1 cellular context compared by ENCODE assay signal in the genomic region with DNA sequence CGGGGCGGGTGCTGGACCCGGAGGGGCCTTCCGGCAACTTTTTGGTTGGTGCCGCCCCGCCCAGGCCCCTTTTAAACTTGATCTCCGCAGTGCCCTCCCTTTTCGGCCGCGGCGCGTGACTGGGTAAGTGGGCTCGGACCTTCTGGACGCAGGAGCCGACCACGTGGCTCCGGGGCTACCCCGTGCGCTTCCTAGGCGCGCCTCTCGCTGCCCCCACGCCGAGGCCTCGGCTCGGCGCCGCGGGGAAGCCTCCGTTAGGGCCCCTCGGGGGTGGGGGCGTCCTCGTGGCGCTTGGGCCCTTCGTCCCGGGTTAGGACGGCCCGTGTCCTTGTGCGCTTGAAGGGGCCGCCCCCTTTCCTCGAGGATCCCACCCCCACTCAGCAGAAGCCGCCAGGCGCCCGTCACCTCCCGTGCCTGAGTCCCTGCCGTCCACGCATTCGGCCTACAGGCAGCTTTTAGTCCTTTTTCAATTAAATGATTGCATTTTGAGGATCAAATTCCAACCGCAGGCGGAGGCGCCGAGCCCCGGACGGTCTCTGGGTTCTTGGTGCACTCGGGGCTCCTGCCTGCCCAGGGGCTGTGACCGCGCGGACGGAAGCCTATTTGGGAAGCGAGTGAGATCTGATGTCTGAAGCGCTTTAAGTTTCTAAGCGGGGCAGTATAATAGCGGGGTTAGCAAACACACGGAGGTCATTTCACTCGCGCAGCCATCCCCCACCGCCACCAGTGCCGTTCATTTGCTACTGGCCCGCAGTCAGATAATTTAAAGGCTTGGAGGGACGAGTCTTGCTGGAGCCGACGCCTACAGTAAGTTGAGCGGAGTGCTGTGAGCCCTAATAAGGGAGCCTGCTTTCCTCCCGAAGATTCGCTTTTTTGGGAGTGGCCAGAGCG.
TF ChIP-seq lines count a peak whose summit lies in the region.

No MANE protein-coding gene starts in this region.

TF ChIP-seq in HepG2, 621 proteins besides CTCF, POLR2A, EP300 and RAD21 (continued from another document and continues in another):
- TF ChIP-seq, protein P1, sequence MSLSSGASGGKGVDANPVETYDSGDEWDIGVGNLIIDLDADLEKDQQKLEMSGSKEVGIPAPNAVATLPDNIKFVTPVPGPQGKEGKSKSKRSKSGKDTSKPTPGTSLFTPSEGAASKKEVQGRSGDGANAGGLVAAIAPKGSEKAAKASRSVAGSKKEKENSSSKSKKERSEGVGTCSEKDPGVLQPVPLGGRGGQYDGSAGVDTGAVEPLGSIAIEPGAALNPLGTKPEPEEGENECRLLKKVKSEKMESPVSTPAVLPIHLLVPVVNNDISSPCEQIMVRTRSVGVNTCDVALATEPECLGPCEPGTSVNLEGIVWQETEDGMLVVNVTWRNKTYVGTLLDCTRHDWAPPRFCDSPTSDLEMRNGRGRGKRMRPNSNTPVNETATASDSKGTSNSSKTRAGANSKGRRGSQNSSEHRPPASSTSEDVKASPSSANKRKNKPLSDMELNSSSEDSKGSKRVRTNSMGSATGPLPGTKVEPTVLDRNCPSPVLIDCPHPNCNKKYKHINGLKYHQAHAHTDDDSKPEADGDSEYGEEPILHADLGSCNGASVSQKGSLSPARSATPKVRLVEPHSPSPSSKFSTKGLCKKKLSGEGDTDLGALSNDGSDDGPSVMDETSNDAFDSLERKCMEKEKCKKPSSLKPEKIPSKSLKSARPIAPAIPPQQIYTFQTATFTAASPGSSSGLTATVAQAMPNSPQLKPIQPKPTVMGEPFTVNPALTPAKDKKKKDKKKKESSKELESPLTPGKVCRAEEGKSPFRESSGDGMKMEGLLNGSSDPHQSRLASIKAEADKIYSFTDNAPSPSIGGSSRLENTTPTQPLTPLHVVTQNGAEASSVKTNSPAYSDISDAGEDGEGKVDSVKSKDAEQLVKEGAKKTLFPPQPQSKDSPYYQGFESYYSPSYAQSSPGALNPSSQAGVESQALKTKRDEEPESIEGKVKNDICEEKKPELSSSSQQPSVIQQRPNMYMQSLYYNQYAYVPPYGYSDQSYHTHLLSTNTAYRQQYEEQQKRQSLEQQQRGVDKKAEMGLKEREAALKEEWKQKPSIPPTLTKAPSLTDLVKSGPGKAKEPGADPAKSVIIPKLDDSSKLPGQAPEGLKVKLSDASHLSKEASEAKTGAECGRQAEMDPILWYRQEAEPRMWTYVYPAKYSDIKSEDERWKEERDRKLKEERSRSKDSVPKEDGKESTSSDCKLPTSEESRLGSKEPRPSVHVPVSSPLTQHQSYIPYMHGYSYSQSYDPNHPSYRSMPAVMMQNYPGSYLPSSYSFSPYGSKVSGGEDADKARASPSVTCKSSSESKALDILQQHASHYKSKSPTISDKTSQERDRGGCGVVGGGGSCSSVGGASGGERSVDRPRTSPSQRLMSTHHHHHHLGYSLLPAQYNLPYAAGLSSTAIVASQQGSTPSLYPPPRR (CRISPR knock-in tag; IDR thresholded peaks at IDR 0.05; ENCODE audit: borderline replicate concordance): peak; percentile 55; the same call in 1 of the 2 replicates
- TF ChIP-seq NKX3-1 (CRISPR knock-in tag; IDR thresholded peaks at IDR 0.05): peak; percentile 93; the same call in 1 of the 2 replicates
- TF ChIP-seq ZSCAN22 (CRISPR knock-in tag; IDR thresholded peaks at IDR 0.05): 0 out of 2 replicates have a peak, but pooled peaks have one; percentile 53
- no peak for TF ChIP-seq ZBTB1 (CRISPR knock-in tag; IDR thresholded peaks at IDR 0.05; ENCODE audit: borderline replicate concordance)
- TF ChIP-seq, protein P2, sequence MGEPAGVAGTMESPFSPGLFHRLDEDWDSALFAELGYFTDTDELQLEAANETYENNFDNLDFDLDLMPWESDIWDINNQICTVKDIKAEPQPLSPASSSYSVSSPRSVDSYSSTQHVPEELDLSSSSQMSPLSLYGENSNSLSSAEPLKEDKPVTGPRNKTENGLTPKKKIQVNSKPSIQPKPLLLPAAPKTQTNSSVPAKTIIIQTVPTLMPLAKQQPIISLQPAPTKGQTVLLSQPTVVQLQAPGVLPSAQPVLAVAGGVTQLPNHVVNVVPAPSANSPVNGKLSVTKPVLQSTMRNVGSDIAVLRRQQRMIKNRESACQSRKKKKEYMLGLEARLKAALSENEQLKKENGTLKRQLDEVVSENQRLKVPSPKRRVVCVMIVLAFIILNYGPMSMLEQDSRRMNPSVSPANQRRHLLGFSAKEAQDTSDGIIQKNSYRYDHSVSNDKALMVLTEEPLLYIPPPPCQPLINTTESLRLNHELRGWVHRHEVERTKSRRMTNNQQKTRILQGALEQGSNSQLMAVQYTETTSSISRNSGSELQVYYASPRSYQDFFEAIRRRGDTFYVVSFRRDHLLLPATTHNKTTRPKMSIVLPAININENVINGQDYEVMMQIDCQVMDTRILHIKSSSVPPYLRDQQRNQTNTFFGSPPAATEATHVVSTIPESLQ (CRISPR knock-in tag; conservative IDR thresholded peaks at IDR 0.05): 0 out of 2 replicates have a peak, but pooled peaks have one; percentile 43
- no peak for TF ChIP-seq EHMT2 (IDR thresholded peaks at IDR 0.05; ENCODE audit: borderline replicate concordance, low read depth, low read length)
- TF ChIP-seq GFI1 (CRISPR knock-in tag; IDR thresholded peaks at IDR 0.05; ENCODE audit: borderline replicate concordance): peak; percentile 36; the same call in 1 of the 2 replicates
- TF ChIP-seq, protein P3, sequence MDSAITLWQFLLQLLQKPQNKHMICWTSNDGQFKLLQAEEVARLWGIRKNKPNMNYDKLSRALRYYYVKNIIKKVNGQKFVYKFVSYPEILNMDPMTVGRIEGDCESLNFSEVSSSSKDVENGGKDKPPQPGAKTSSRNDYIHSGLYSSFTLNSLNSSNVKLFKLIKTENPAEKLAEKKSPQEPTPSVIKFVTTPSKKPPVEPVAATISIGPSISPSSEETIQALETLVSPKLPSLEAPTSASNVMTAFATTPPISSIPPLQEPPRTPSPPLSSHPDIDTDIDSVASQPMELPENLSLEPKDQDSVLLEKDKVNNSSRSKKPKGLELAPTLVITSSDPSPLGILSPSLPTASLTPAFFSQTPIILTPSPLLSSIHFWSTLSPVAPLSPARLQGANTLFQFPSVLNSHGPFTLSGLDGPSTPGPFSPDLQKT (CRISPR knock-in tag; IDR thresholded peaks at IDR 0.05; ENCODE audit: borderline replicate concordance): 0 out of 2 replicates have a peak, but pooled peaks have one; percentile 8
- TF ChIP-seq, protein P4, sequence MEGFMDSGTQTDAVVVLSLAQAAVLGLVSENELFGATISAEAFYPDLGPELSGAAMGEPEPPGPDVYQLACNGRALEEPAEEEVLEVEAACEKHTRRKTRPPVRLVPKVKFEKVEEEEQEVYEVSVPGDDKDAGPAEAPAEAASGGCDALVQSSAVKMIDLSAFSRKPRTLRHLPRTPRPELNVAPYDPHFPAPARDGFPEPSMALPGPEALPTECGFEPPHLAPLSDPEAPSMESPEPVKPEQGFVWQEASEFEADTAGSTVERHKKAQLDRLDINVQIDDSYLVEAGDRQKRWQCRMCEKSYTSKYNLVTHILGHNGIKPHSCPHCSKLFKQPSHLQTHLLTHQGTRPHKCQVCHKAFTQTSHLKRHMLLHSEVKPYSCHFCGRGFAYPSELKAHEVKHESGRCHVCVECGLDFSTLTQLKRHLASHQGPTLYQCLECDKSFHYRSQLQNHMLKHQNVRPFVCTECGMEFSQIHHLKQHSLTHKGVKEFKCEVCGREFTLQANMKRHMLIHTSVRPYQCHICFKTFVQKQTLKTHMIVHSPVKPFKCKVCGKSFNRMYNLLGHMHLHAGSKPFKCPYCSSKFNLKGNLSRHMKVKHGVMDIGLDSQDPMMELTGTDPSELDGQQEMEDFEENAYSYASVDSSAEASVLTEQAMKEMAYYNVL (CRISPR knock-in tag; IDR thresholded peaks at IDR 0.05; ENCODE audit: borderline replicate concordance): 0 out of 2 replicates have a peak, but pooled peaks have one; percentile 16
- no peak for TF ChIP-seq BORCS8-MEF2B (CRISPR knock-in tag; IDR thresholded peaks at IDR 0.05)
- no peak for TF ChIP-seq NCOA5 (CRISPR knock-in tag; IDR thresholded peaks at IDR 0.05)
- peak; percentile 32; the same call in 1 of the 2 replicates for TF ChIP-seq ZNF33B (CRISPR knock-in tag; IDR thresholded peaks at IDR 0.05)
- TF ChIP-seq, protein P5, sequence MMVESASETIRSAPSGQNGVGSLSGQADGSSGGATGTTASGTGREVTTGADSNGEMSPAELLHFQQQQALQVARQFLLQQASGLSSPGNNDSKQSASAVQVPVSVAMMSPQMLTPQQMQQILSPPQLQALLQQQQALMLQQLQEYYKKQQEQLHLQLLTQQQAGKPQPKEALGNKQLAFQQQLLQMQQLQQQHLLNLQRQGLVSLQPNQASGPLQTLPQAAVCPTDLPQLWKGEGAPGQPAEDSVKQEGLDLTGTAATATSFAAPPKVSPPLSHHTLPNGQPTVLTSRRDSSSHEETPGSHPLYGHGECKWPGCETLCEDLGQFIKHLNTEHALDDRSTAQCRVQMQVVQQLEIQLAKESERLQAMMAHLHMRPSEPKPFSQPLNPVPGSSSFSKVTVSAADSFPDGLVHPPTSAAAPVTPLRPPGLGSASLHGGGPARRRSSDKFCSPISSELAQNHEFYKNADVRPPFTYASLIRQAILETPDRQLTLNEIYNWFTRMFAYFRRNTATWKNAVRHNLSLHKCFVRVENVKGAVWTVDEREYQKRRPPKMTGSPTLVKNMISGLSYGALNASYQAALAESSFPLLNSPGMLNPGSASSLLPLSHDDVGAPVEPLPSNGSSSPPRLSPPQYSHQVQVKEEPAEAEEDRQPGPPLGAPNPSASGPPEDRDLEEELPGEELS (CRISPR knock-in tag; IDR thresholded peaks at IDR 0.05): peak; percentile 37
- TF ChIP-seq ZNF558 (CRISPR knock-in tag; IDR thresholded peaks at IDR 0.05; ENCODE audit: borderline replicate concordance): peak; percentile 88; the same call in 1 of the 2 replicates
- TF ChIP-seq, protein P6, sequence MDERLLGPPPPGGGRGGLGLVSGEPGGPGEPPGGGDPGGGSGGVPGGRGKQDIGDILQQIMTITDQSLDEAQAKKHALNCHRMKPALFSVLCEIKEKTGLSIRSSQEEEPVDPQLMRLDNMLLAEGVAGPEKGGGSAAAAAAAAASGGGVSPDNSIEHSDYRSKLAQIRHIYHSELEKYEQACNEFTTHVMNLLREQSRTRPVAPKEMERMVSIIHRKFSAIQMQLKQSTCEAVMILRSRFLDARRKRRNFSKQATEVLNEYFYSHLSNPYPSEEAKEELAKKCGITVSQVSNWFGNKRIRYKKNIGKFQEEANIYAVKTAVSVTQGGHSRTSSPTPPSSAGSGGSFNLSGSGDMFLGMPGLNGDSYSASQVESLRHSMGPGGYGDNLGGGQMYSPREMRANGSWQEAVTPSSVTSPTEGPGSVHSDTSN (CRISPR knock-in tag; IDR thresholded peaks at IDR 0.05): no peak
- TF ChIP-seq, protein P7, sequence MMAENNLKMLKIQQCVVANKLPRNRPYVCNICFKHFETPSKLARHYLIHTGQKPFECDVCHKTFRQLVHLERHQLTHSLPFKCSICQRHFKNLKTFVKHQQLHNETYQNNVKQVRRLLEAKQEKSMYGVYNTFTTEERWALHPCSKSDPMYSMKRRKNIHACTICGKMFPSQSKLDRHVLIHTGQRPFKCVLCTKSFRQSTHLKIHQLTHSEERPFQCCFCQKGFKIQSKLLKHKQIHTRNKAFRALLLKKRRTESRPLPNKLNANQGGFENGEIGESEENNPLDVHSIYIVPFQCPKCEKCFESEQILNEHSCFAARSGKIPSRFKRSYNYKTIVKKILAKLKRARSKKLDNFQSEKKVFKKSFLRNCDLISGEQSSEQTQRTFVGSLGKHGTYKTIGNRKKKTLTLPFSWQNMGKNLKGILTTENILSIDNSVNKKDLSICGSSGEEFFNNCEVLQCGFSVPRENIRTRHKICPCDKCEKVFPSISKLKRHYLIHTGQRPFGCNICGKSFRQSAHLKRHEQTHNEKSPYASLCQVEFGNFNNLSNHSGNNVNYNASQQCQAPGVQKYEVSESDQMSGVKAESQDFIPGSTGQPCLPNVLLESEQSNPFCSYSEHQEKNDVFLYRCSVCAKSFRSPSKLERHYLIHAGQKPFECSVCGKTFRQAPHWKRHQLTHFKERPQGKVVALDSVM (CRISPR knock-in tag; IDR thresholded peaks at IDR 0.05): peak; percentile 26; the same call in 1 of the 2 replicates
- no peak for TF ChIP-seq ZNF382 (CRISPR knock-in tag; IDR thresholded peaks at IDR 0.05; ENCODE audit: borderline replicate concordance)
- 0 out of 2 replicates have a peak, but pooled peaks have one; percentile 72 for TF ChIP-seq ZFP82 (CRISPR knock-in tag; IDR thresholded peaks at IDR 0.05; ENCODE audit: borderline replicate concordance)
- TF ChIP-seq NR2F6 (IDR thresholded peaks at IDR 0.05): no peak
- peak; percentile 37; the same call in 1 of the 2 replicates for TF ChIP-seq NR2F6 (CRISPR knock-in tag; IDR thresholded peaks at IDR 0.05)
- 0 out of 2 replicates have a peak, but pooled peaks have one; percentile 28 for TF ChIP-seq HNRNPUL1 (IDR thresholded peaks at IDR 0.05; ENCODE audit: low read depth, low read length)
- TF ChIP-seq, protein P8, sequence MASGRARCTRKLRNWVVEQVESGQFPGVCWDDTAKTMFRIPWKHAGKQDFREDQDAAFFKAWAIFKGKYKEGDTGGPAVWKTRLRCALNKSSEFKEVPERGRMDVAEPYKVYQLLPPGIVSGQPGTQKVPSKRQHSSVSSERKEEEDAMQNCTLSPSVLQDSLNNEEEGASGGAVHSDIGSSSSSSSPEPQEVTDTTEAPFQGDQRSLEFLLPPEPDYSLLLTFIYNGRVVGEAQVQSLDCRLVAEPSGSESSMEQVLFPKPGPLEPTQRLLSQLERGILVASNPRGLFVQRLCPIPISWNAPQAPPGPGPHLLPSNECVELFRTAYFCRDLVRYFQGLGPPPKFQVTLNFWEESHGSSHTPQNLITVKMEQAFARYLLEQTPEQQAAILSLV (CRISPR knock-in tag; IDR thresholded peaks at IDR 0.05; ENCODE audit: borderline replicate concordance): peak; percentile 58; the same call in 1 of the 2 replicates
- no peak for TF ChIP-seq SYNCRIP (IDR thresholded peaks at IDR 0.05; ENCODE audit: insufficient read depth, low read depth, low read length)
- peak; percentile 98 for TF ChIP-seq RBFOX2 (IDR thresholded peaks at IDR 0.05; ENCODE audit: low read depth, low read length)
- no peak for TF ChIP-seq CEBPB (IDR thresholded peaks at IDR 0.05; ENCODE audit: borderline replicate concordance, low read depth, low read length)
- 0 out of 2 replicates have a peak, but pooled peaks have one; percentile 32 for TF ChIP-seq ZNF34 (CRISPR knock-in tag; IDR thresholded peaks at IDR 0.05; ENCODE audit: borderline replicate concordance)
- 0 out of 2 replicates have a peak, but pooled peaks have one; percentile 62 for TF ChIP-seq GLI4 (CRISPR knock-in tag; IDR thresholded peaks at IDR 0.05; ENCODE audit: borderline replicate concordance)
- no peak for TF ChIP-seq SCMH1 (CRISPR knock-in tag; IDR thresholded peaks at IDR 0.05; ENCODE audit: borderline replicate concordance)
- TF ChIP-seq, protein P9, sequence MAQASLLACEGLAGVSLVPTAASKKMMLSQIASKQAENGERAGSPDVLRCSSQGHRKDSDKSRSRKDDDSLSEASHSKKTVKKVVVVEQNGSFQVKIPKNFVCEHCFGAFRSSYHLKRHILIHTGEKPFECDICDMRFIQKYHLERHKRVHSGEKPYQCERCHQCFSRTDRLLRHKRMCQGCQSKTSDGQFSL (CRISPR knock-in tag; IDR thresholded peaks at IDR 0.05): peak; percentile 95
- TF ChIP-seq, protein P10, sequence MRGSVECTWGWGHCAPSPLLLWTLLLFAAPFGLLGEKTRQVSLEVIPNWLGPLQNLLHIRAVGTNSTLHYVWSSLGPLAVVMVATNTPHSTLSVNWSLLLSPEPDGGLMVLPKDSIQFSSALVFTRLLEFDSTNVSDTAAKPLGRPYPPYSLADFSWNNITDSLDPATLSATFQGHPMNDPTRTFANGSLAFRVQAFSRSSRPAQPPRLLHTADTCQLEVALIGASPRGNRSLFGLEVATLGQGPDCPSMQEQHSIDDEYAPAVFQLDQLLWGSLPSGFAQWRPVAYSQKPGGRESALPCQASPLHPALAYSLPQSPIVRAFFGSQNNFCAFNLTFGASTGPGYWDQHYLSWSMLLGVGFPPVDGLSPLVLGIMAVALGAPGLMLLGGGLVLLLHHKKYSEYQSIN (CRISPR knock-in tag; IDR thresholded peaks at IDR 0.05; ENCODE audit: borderline replicate concordance): no peak
